8 cellular contexts compared by ENCODE assay signal in genomic region chr5:143014017-143014651, GRCh38.
DNase-seq lines count a peak whose midpoint lies in the region; ATAC-seq and TF ChIP-seq lines count a peak whose summit lies in the region.

No MANE protein-coding gene starts in this region.

- CTCF ChIA-PET in MCF 10A (lab: Yijun Ruan, JAX), result interaction anchor here (0.7 to 1.5 kb wide), 5 partner anchors 11 to 1133 kb away, joined by 3 to 4 read pairs (median 3); no protein-coding TSS in a partner anchor

- H3K9me3 ChIP-seq in osteoblast (ENCODE audit: low read depth, low read length), result no peaks in the 10 kb centered on the region

- peak; percentile 68 for DNase-seq in NCI-H82 (lab: John Stamatoyannopoulos, UW)
- DNase-seq in NCI-H82 treated with DMSO at 0.1 percent for 48 hours (lab: John Stamatoyannopoulos, UW; ENCODE audit: unreplicated experiment), result no peak
- peak; percentile 30 for DNase-seq in NCI-H1048 (lab: John Stamatoyannopoulos, UW)
- DNase-seq in MCF 10A (ENCODE audit: unreplicated experiment), result peak; percentile 63
- no peak for DNase-seq in osteoblast (ENCODE audit: insufficient read length, low spot score, missing footprints)
- DNase-seq in foreskin fibroblast, result no peak

- TF ChIP-seq CTCF in MCF 10A (IDR thresholded peaks at IDR 0.05; ENCODE audit: unreplicated experiment) (peak; percentile 42), osteoblast (IDR thresholded peaks at IDR 0.05; ENCODE audit: extremely low read depth, low read depth, low read length) (peak; percentile 41), foreskin fibroblast (IDR thresholded peaks at IDR 0.05; ENCODE audit: low read depth, low read length) (no peak)

- H3K27me3 ChIP-seq in osteoblast (ENCODE audit: insufficient read depth, low read length), result no peaks in the 10 kb centered on the region

- ATAC-seq in GM18861 (IDR thresholded peaks at IDR 0.05; ENCODE audit: unreplicated experiment), result no peak
- no peak for ATAC-seq in HG03354 (IDR thresholded peaks at IDR 0.05; ENCODE audit: poor library complexity, severe bottlenecking, unreplicated experiment)

- no peaks in the 10 kb centered on the region for H3K9me3 Mint-ChIP-seq in MCF 10A (ENCODE audit: unreplicated experiment)

- no peaks in the 10 kb centered on the region for H3K36me3 Mint-ChIP-seq in MCF 10A (ENCODE audit: insufficient read depth, unreplicated experiment)

- POLR2A ChIA-PET in MCF 10A (lab: Yijun Ruan, JAX), result no interaction called here

- H3K4me1 ChIP-seq in osteoblast (ENCODE audit: insufficient read depth, low read length), result peaks cover 18% of the 10 kb centered on the region

- intact Hi-C loops in MCF 10A (cut with micrococcal nuclease), result loop anchor here (5.0 kb wide), 2 partner anchors 673 to 953 kb away; no protein-coding TSS in a partner anchor

- no peaks in the 10 kb centered on the region for H3K27me3 Mint-ChIP-seq in MCF 10A (ENCODE audit: insufficient read depth, unreplicated experiment)

- H3K27ac Mint-ChIP-seq in MCF 10A (ENCODE audit: low read depth, unreplicated experiment), result no peak overlapping the region

- H3K4me2 ChIP-seq in osteoblast (ENCODE audit: insufficient read depth, low read length), result no peak overlapping the region

- H3K4me3 ChIP-seq in osteoblast (ENCODE audit: insufficient read depth, low read length), result no peak overlapping the region
- H3K4me3 ChIP-seq in foreskin fibroblast (ENCODE audit: low read depth in 1 of 2, low read length in 2 of 2), result no peak overlapping the region

- no peak overlapping the region for H3K4me3 Mint-ChIP-seq in MCF 10A (ENCODE audit: unreplicated experiment)

- no peak overlapping the region for H2AFZ ChIP-seq in osteoblast (ENCODE audit: low read length)

- H3K36me3 ChIP-seq in osteoblast (ENCODE audit: insufficient read depth, low read length), result no peaks in the 10 kb centered on the region

- peaks cover 8% of the 10 kb centered on the region for H3K4me1 Mint-ChIP-seq in MCF 10A (ENCODE audit: insufficient read depth, unreplicated experiment)

- BruUV-seq in MCF 10A (replicated peaks; lab: Mats Ljungman, UMichigan), result no TSS peak

- no peaks in the 10 kb centered on the region for H4K20me1 ChIP-seq in osteoblast (ENCODE audit: insufficient read depth, low read length)

- H3K79me2 ChIP-seq in osteoblast (ENCODE audit: insufficient read depth, low read length), result no peaks in the 10 kb centered on the region

- no peak overlapping the region for H3K27ac ChIP-seq in osteoblast (ENCODE audit: low read depth, low read length)

Comparison
In these comparisons a context has a peak if more than half of its experiments do, and no peak if none do; other contexts are left out.
1. DNase-seq: peak in NCI-H82 (single experiment), NCI-H1048 (single experiment) and MCF 10A (single experiment); none in NCI-H82 treated with DMSO at 0.1 percent for 48 hours (single experiment), osteoblast (single experiment) and foreskin fibroblast (0 of 2).